28 cellular contexts compared by ENCODE assay signal in genomic region chr14:80445605-80446004, GRCh38.
"Had no signal": no experiment of that assay in that cellular context is flagged by ENCODE, and none has a peak within 500 bp of the region (broad histone marks: within the 10 kb centered on the region; RNA-seq: fewer than 3 reads in every experiment).

No MANE protein-coding gene starts in this region.

- H3K4me1 Mint-ChIP-seq: naive thymus-derived CD4-positive, alpha-beta T cell; natural killer cell; nephron; stimulated activated effector memory CD8-positive, alpha-beta T cell treated with anti-CD3 and anti-CD28 coated beads, Interleukin-12 subunit alpha, Interleukin-12 subunit beta, amount 100 ng/mL, for 72 hours; stimulated activated naive B cell treated with anti-CD40 and anti-IgM and Interleukin-4, amounts not matched to agents 10 μg/mL and 1 μg/mL and 100 μg/mL, for 72 hours had no signal

- H3K9me3 ChIP-seq: neutrophil, psoas muscle, right lobe of liver, sigmoid colon, thoracic aorta, thyroid gland, upper lobe of left lung, vagina had no signal

- H3K27ac Mint-ChIP-seq: naive thymus-derived CD4-positive, alpha-beta T cell; natural killer cell; nephron; progenitor cell of endocrine pancreas; stimulated activated effector memory CD8-positive, alpha-beta T cell treated with anti-CD3 and anti-CD28 coated beads, Interleukin-12 subunit alpha, Interleukin-12 subunit beta, amount 100 ng/mL, for 72 hours; stimulated activated naive B cell treated with anti-CD40 and anti-IgM and Interleukin-4, amounts not matched to agents 10 μg/mL and 1 μg/mL and 100 μg/mL, for 72 hours; stimulated activated naive CD8-positive, alpha-beta T cell treated with anti-CD3 and anti-CD28 coated beads, Interleukin-15, Interleukin-2, amounts not matched to agents 100 ng/mL and 50 ng/mL, for 24 hours had no signal

- H3K27me3 ChIP-seq: neutrophil, right lobe of liver, sigmoid colon, stomach, thyroid gland, tibial nerve, upper lobe of left lung, vagina had no signal

- H3K4me1 ChIP-seq: parathyroid adenoma, psoas muscle, right lobe of liver, sigmoid colon, stomach, thyroid gland, tibial nerve, upper lobe of left lung, vagina had no signal

- H3K36me3 Mint-ChIP-seq: natural killer cell; stimulated activated effector memory CD8-positive, alpha-beta T cell treated with anti-CD3 and anti-CD28 coated beads, Interleukin-12 subunit alpha, Interleukin-12 subunit beta, amount 100 ng/mL, for 72 hours; stimulated activated naive B cell treated with anti-CD40 and anti-IgM and Interleukin-4, amounts not matched to agents 10 μg/mL and 1 μg/mL and 100 μg/mL, for 72 hours had no signal

- FAIRE-seq: small intestine, urothelium cell line had no signal

- H3K36me3 ChIP-seq: neutrophil, right lobe of liver, sigmoid colon, stomach, thoracic aorta, thyroid gland, tibial nerve, upper lobe of left lung, vagina had no signal

- H3K9ac ChIP-seq: parathyroid adenoma had no signal

- H2AFZ ChIP-seq: parathyroid adenoma had no signal

- ATAC-seq: naive thymus-derived CD4-positive, alpha-beta T cell; natural killer cell; psoas muscle; right cardiac atrium; right lobe of liver; stimulated activated effector memory CD8-positive, alpha-beta T cell treated with anti-CD3 and anti-CD28 coated beads, Interleukin-12 subunit alpha, Interleukin-12 subunit beta, amount 100 ng/mL, for 72 hours; stimulated activated naive B cell treated with anti-CD40 and anti-IgM and Interleukin-4, amounts not matched to agents 10 μg/mL and 1 μg/mL and 100 μg/mL, for 72 hours had no signal

- H3K4me3 ChIP-seq: psoas muscle, right lobe of liver, sigmoid colon, stomach, thoracic aorta, thyroid gland, tibial nerve, upper lobe of left lung, vagina had no signal

- H3K27me3 Mint-ChIP-seq: naive thymus-derived CD4-positive, alpha-beta T cell; stimulated activated naive B cell treated with anti-CD40 and anti-IgM and Interleukin-4, amounts not matched to agents 10 μg/mL and 1 μg/mL and 100 μg/mL, for 72 hours; stimulated activated naive CD8-positive, alpha-beta T cell treated with anti-CD3 and anti-CD28 coated beads, Interleukin-15, Interleukin-2, amounts not matched to agents 100 ng/mL and 50 ng/mL, for 24 hours had no signal

- DNase-seq: naive thymus-derived CD4-positive, alpha-beta T cell; natural killer cell; nucleus accumbens; posterior cingulate gyrus; psoas muscle; right cardiac atrium; right lobe of liver; sigmoid colon; small intestine; stimulated activated CD4-positive, alpha-beta T cell treated with anti-CD3 and anti-CD28 coated beads, Interleukin-15, amount 100 ng/mL, for 24 hours; stimulated activated CD4-positive, alpha-beta T cell treated with anti-CD3 and anti-CD28 coated beads, Interleukin-2, amount 100 ng/mL, for 24 hours; stimulated activated CD4-positive, alpha-beta T cell treated with anti-CD3 and anti-CD28 coated beads, Interleukin-2, amount 100 ng/mL, for 48 hours; stimulated activated CD4-positive, alpha-beta T cell treated with anti-CD3 and anti-CD28 coated beads, Interleukin-4, amount 100 ng/mL, for 24 hours; stimulated activated naive B cell treated with anti-CD40 and anti-IgM and Interleukin-4, amounts not matched to agents 10 μg/mL and 1 μg/mL and 100 μg/mL, for 72 hours; stimulated activated naive CD4-positive, alpha-beta T cell treated with Interleukin-2 at 50 U/mL for 16 hours; stomach; thyroid gland; upper lobe of left lung had no signal

- H3K79me2 ChIP-seq: parathyroid adenoma had no signal

- H3K4me3 Mint-ChIP-seq: naive thymus-derived CD4-positive, alpha-beta T cell; natural killer cell; nephron; stimulated activated effector memory CD8-positive, alpha-beta T cell treated with anti-CD3 and anti-CD28 coated beads, Interleukin-12 subunit alpha, Interleukin-12 subunit beta, amount 100 ng/mL, for 72 hours; stimulated activated naive B cell treated with anti-CD40 and anti-IgM and Interleukin-4, amounts not matched to agents 10 μg/mL and 1 μg/mL and 100 μg/mL, for 72 hours; stimulated activated naive CD8-positive, alpha-beta T cell treated with anti-CD3 and anti-CD28 coated beads, Interleukin-15, Interleukin-2, amounts not matched to agents 100 ng/mL and 50 ng/mL, for 24 hours had no signal

- H3K27ac ChIP-seq: neutrophil, parathyroid adenoma, psoas muscle, right lobe of liver, sigmoid colon, stomach, thoracic aorta, thyroid gland, tibial nerve, upper lobe of left lung, vagina had no signal
